13 cellular contexts compared by ENCODE assay signal in genomic region chr6:15250440-15251168, GRCh38. TPM values are rescaled to one million over a fixed set of nuclear protein-coding genes. Genes with fewer than 3 reads are reported as not detected.
DNase-seq lines count a peak whose midpoint lies in the region; ATAC-seq, FAIRE-seq and TF ChIP-seq lines count a peak whose summit lies in the region.
"Had no signal": no experiment of that assay in that cellular context is flagged by ENCODE, and none has a peak within 500 bp of the region (broad histone marks: within the 10 kb centered on the region; RNA-seq: fewer than 3 reads in every experiment).

No MANE protein-coding gene starts in this region.

- peaks cover 37% of the 10 kb centered on the region for H3K36me3 Mint-ChIP-seq in CD4-positive, alpha-beta T cell (ENCODE audit: low read depth)
- peaks cover 3% of the 10 kb centered on the region for H3K36me3 Mint-ChIP-seq in astrocyte (ENCODE audit: low read depth, unreplicated experiment)
- H3K36me3 Mint-ChIP-seq in natural killer cell, result peaks cover 6% of the 10 kb centered on the region

- CTCF ChIA-PET in CD4-positive, alpha-beta T cell (lab: Charles Lee), result no interaction called here

- intact Hi-C loops in CD4-positive, alpha-beta T cell (cut with DNase I, micrococcal nuclease), result loop anchor here in 1 of 2 experiments (5.0 kb wide), 1 partner anchor 77 kb away; no protein-coding TSS in a partner anchor
- intact Hi-C loops in natural killer cell (cut with micrococcal nuclease), result no loop called here

- peak overlapping the region; percentile 87 for H3K4me2 ChIP-seq in astrocyte (ENCODE audit: low read length)

- H3K36me3 ChIP-seq in HUES6 (ENCODE audit: control insufficient read depth, insufficient read depth, low read length), result peaks cover 32% of the 10 kb centered on the region
- no peaks in the 10 kb centered on the region for H3K36me3 ChIP-seq in astrocyte (ENCODE audit: insufficient read depth, low read length)
- H3K36me3 ChIP-seq: Peyer's patch had no signal

- peaks cover 86% of the 10 kb centered on the region for H4K20me1 ChIP-seq in astrocyte (ENCODE audit: insufficient read depth, low read length)

- H3K9me3 ChIP-seq in CD4-positive, alpha-beta T cell (ENCODE audit: control insufficient read depth, low read length), result no peaks in the 10 kb centered on the region
- H3K9me3 ChIP-seq in HUES6 (ENCODE audit: control insufficient read depth, insufficient read depth, low read depth, low read length) (no peaks in the 10 kb centered on the region), astrocyte (ENCODE audit: insufficient read depth, low read depth, low read length) (no peaks in the 10 kb centered on the region)
- H3K9me3 ChIP-seq: Peyer's patch had no signal

- peak overlapping the region; percentile 94 for H3K27ac ChIP-seq in CD4-positive, alpha-beta T cell (ENCODE audit: low read depth, low read length)
- no peak overlapping the region for H3K27ac ChIP-seq in HUES6 (ENCODE audit: low read depth, low read length)
- H3K27ac ChIP-seq in astrocyte (ENCODE audit: low read depth, low read length), result no peak overlapping the region

- H3K9me3 Mint-ChIP-seq in CD4-positive, alpha-beta T cell, result no peaks in the 10 kb centered on the region
- H3K9me3 Mint-ChIP-seq in astrocyte (ENCODE audit: unreplicated experiment) (no peaks in the 10 kb centered on the region), natural killer cell (no peaks in the 10 kb centered on the region)

- H3K9ac ChIP-seq in HUES6 (ENCODE audit: low read length) (no peak overlapping the region), astrocyte (ENCODE audit: low read length) (no peak overlapping the region)

- peaks cover 73% of the 10 kb centered on the region for H3K4me1 Mint-ChIP-seq in CD4-positive, alpha-beta T cell (ENCODE audit: low read depth)
- H3K4me1 Mint-ChIP-seq in astrocyte (ENCODE audit: low read depth, unreplicated experiment) (peaks cover 29% of the 10 kb centered on the region), natural killer cell (peaks cover 84 to 89% of the 10 kb centered on the region in 2 donors)

- no peaks in the 10 kb centered on the region for H3K27me3 ChIP-seq in CD4-positive, alpha-beta T cell (ENCODE audit: control insufficient read depth, insufficient read depth, low read length)
- H3K27me3 ChIP-seq in HUES6 (ENCODE audit: control insufficient read depth, insufficient read depth, low read length) (no peaks in the 10 kb centered on the region), astrocyte (ENCODE audit: insufficient read depth, low read length) (no peaks in the 10 kb centered on the region)
- H3K27me3 ChIP-seq: Peyer's patch had no signal

- peaks cover 4% of the 10 kb centered on the region for H3K27me3 Mint-ChIP-seq in CD4-positive, alpha-beta T cell
- no peaks in the 10 kb centered on the region for H3K27me3 Mint-ChIP-seq in astrocyte (ENCODE audit: low read depth, unreplicated experiment)
- H3K27me3 Mint-ChIP-seq in natural killer cell (ENCODE audit: low read depth in 2 of 2), result no peaks in the 10 kb centered on the region

- H3K79me2 ChIP-seq in astrocyte (ENCODE audit: insufficient read depth, low read length), result peaks cover 90% of the 10 kb centered on the region

- peak overlapping the region; percentile 95 for H3K4me3 Mint-ChIP-seq in CD4-positive, alpha-beta T cell
- no peak overlapping the region for H3K4me3 Mint-ChIP-seq in astrocyte (ENCODE audit: unreplicated experiment)
- H3K4me3 Mint-ChIP-seq in natural killer cell, result peak overlapping the region; percentile 50

- no peak for FAIRE-seq in astrocyte (lab: Jason Lieb, UNC)
- FAIRE-seq: endothelial cell of umbilical vein had no signal

- H3K4me3 ChIP-seq in HUES6 (ENCODE audit: low read depth, low read length) (peak overlapping the region; percentile 84), astrocyte (ENCODE audit: insufficient read depth, low read depth, low read length) (no peak overlapping the region)

- no peak overlapping the region for H2AFZ ChIP-seq in astrocyte (ENCODE audit: low read depth, low read length)

- TF ChIP-seq CTCF in CD4-positive, alpha-beta T cell (IDR thresholded peaks at IDR 0.05), result no peak
- TF ChIP-seq CTCF in astrocyte (IDR thresholded peaks at IDR 0.05; ENCODE audit: insufficient read depth, low read depth, low read length) (no peak), natural killer cell (IDR thresholded peaks at IDR 0.05) (no peak)

- ATAC-seq in CD4-positive, alpha-beta T cell (ENCODE audit: poor library complexity), result no peak
- ATAC-seq in natural killer cell (no peak), HG02610 (IDR thresholded peaks at IDR 0.05; ENCODE audit: unreplicated experiment) (no peak)

- POLR2A ChIA-PET in CD4-positive, alpha-beta T cell (lab: Charles Lee), result interaction anchor here (1.4 to 2.5 kb wide), 3 partner anchors 13 to 24 kb away, joined by 6 to 18 read pairs (median 11); no protein-coding TSS in a partner anchor

- no peak for DNase-seq in CD4-positive, alpha-beta T cell
- DNase-seq in astrocyte (ENCODE audit: low read depth), result no peak
- no peak for DNase-seq in natural killer cell
- no peak for DNase-seq in A172 (ENCODE audit: low spot score)
- no peak for DNase-seq in NCI-H1048 (lab: John Stamatoyannopoulos, UW)
- no peak for DNase-seq in DMS53 (lab: John Stamatoyannopoulos, UW)
- DNase-seq: amniotic stem cell; Karpas-422; Peyer's patch; stimulated activated CD4-positive, alpha-beta T cell treated with anti-CD3 and anti-CD28 coated beads, Interleukin-2, amount 100 ng/mL, for 24 hours had no signal

- H3K27ac Mint-ChIP-seq in CD4-positive, alpha-beta T cell, result peak overlapping the region; percentile 96
- H3K27ac Mint-ChIP-seq in astrocyte (ENCODE audit: unreplicated experiment) (peak overlapping the region; percentile 4), natural killer cell (peak overlapping the region; percentile 93 to 99)

- peaks cover 56% of the 10 kb centered on the region for H3K4me1 ChIP-seq in HUES6 (ENCODE audit: control insufficient read depth, insufficient read depth, low read length)
- H3K4me1 ChIP-seq in astrocyte (ENCODE audit: insufficient read depth, low read length), result peaks cover 9% of the 10 kb centered on the region

RNA-seq across cellular contexts. Expression of gene JARID2, which starts 4.7 kb away (rescaled TPM):
- 10 to 100 TPM; 32.0 to 33.0 TPM for total RNA-seq in CD4-positive, alpha-beta T cell
- total RNA-seq in astrocyte (23.3 and 24.2 TPM in 2 replicates), natural killer cell (10 to 100 TPM; 49.9 to 60.9 (median 60.5) TPM)
- 4.8 and 5.4 TPM in 2 replicates for total RNA-seq in A172 (2014; rRNA removed; shearing (Covaris generic))

Comparison
In these comparisons a context has a peak if more than half of its experiments do, and no peak if none do; other contexts are left out.
1. H3K27ac Mint-ChIP-seq: peak in every context shown above with its lines; median percentile 96 in CD4-positive, alpha-beta T cell; 96 in natural killer cell; 4 in astrocyte.